Comparison of ENCODE assay signal across 9 cellular contexts in genomic region chr22:37623075-37624016, GRCh38. TPM values are rescaled to one million over a fixed set of nuclear protein-coding genes. Genes with fewer than 3 reads are reported as not detected.
A peak's percentile ranks its signal among the peaks of the same experiment; 100 is the strongest.
DNase-seq lines count a peak whose midpoint lies in the region; TF ChIP-seq lines count a peak whose summit lies in the region.
"Had no signal": no experiment of that assay in that cellular context is flagged by ENCODE, and none has a peak within 500 bp of the region (broad histone marks: within the 10 kb centered on the region; RNA-seq: fewer than 3 reads in every experiment).

No MANE protein-coding gene starts in this region.

- peak; percentile 49 for TF ChIP-seq RAD21 in neural cell (conservative IDR thresholded peaks at IDR 0.05)

- no peak for DNase-seq in NT2/D1 (ENCODE audit: low read depth, low spot score)
- DNase-seq in activated T-cell treated with anti-CD3 and anti-CD28 coated beads for 48 hours (ENCODE audit: low read depth): peak; percentile 62
- DNase-seq in epithelial cell of proximal tubule (ENCODE audit: low read depth): no peak
- DNase-seq in tibial artery: peak in 1 of 2 donors; percentile 76
- no peak for DNase-seq in GF-D8 (lab: John Stamatoyannopoulos, UW)

- TF ChIP-seq CTCF in 22Rv1 (IDR thresholded peaks at IDR 0.05) (peak; percentile 95), GM12874 (IDR thresholded peaks at IDR 0.05; ENCODE audit: insufficient read depth, low read depth, low read length) (peak; percentile 84), epithelial cell of proximal tubule (conservative IDR thresholded peaks at IDR 0.05; ENCODE audit: low read depth, low read length) (peak; percentile 76), neural cell (IDR thresholded peaks at IDR 0.05; ENCODE audit: poor library complexity, severe bottlenecking) (peak; percentile 64), tibial artery (IDR thresholded peaks at IDR 0.05) (peak; percentile 50 to 90)

- no peaks in the 10 kb centered on the region for H3F3A ChIP-seq in neural cell (ENCODE audit: insufficient read depth, low read length, poor library complexity, severe bottlenecking)

- TF ChIP-seq EP300 in neural cell (conservative IDR thresholded peaks at IDR 0.05; ENCODE audit: poor library complexity, severe bottlenecking): no peak

- intact Hi-C loops in tibial artery (cut with DNase I; ENCODE audit: low total_unique reads): no loop called here

- H4K20me1 ChIP-seq in neural cell (ENCODE audit: insufficient read depth): no peaks in the 10 kb centered on the region

- no peaks in the 10 kb centered on the region for H3K27me3 ChIP-seq in NT2/D1 (ENCODE audit: insufficient read depth, insufficient read length)
- H3K27me3 ChIP-seq in neural cell (ENCODE audit: insufficient read depth, low read depth, low read length): no peaks in the 10 kb centered on the region
- H3K27me3 ChIP-seq in tibial artery: no peaks in the 10 kb centered on the region

- H3K9ac ChIP-seq in NT2/D1 (ENCODE audit: insufficient read length, low read depth): peak overlapping the region; percentile 32
- no peak overlapping the region for H3K9ac ChIP-seq in neural cell (ENCODE audit: low read length)

- no peak overlapping the region for H3K4me2 ChIP-seq in neural cell (ENCODE audit: low read length)

- no peaks in the 10 kb centered on the region for H3K9me3 ChIP-seq in NT2/D1 (ENCODE audit: insufficient read depth, low read length)
- H3K9me3 ChIP-seq in neural cell (ENCODE audit: low read length): no peaks in the 10 kb centered on the region
- no peaks in the 10 kb centered on the region for H3K9me3 ChIP-seq in tibial artery

- H3K4me1 ChIP-seq in NT2/D1 (ENCODE audit: insufficient read depth, insufficient read length) (peaks cover 11% of the 10 kb centered on the region), tibial artery (peaks cover 0 to 26% (median 14%) of the 10 kb centered on the region in 4 donors)

- no peaks in the 10 kb centered on the region for H3K79me2 ChIP-seq in neural cell (replicated peaks; ENCODE audit: insufficient read depth, low read length)

- no peaks in the 10 kb centered on the region for H3K9me2 ChIP-seq in neural cell (ENCODE audit: insufficient read depth, low read length)

- H3K27ac ChIP-seq in 22Rv1: no peak overlapping the region
- H3K27ac ChIP-seq in neural cell (ENCODE audit: low read length): no peak overlapping the region
- peak overlapping the region in 1 of 2 donors; percentile 11 for H3K27ac ChIP-seq in tibial artery

- no peak overlapping the region for H2AFZ ChIP-seq in neural cell (ENCODE audit: low read depth, low read length)

- peaks cover 63% of the 10 kb centered on the region for H3K36me3 ChIP-seq in NT2/D1 (ENCODE audit: insufficient read depth, insufficient read length, low read length)
- H3K36me3 ChIP-seq in neural cell (ENCODE audit: insufficient read depth, low read length): no peaks in the 10 kb centered on the region
- H3K36me3 ChIP-seq in tibial artery: peaks cover 11 to 77% (median 29%) of the 10 kb centered on the region in 3 donors

- H3K4me3 ChIP-seq in NT2/D1 (ENCODE audit: insufficient read length, low read depth): no peak overlapping the region
- no peak overlapping the region for H3K4me3 ChIP-seq in epithelial cell of proximal tubule (ENCODE audit: low read depth, low read length)
- no peak overlapping the region for H3K4me3 ChIP-seq in neural cell (ENCODE audit: low read length)
- H3K4me3 ChIP-seq in tibial artery: no peak overlapping the region

TF ChIP-seq in neural cell, 6 proteins besides CTCF, POLR2A, EP300 and RAD21:
- TF ChIP-seq REST (IDR thresholded peaks at IDR 0.05; ENCODE audit: borderline replicate concordance) (no peak), SMC3 (conservative IDR thresholded peaks at IDR 0.05; ENCODE audit: poor library complexity) (peak; percentile 46)

RNA-seq across cellular contexts. Expression of gene GGA1, which starts 14.7 kb away (rescaled TPM):
- 43.8 and 49.6 TPM in 2 replicates for total RNA-seq in epithelial cell of proximal tubule
- 57.5 and 62.2 TPM in 2 replicates for polyA plus RNA-seq in neural cell
- 52.9 and 54.5 TPM in 2 replicates for polyA minus RNA-seq in neural cell

RNA-seq across cellular contexts. Expression of gene SH3BP1, which starts 16.1 kb away (rescaled TPM):
- total RNA-seq in epithelial cell of proximal tubule: 15.1 and 25.0 TPM in 2 replicates
- 0.63 TPM in 1 of 2 replicates, not detected in the other for polyA plus RNA-seq in neural cell
- 0.69 and 0.73 TPM in 2 replicates for polyA minus RNA-seq in neural cell

RNA-seq across cellular contexts. Expression of gene PDXP, which starts 35.2 kb away (rescaled TPM):
- total RNA-seq in epithelial cell of proximal tubule: 21.0 and 42.3 TPM in 2 replicates
- 108 and 129 TPM in 2 replicates for polyA plus RNA-seq in neural cell
- 91.5 and 104 TPM in 2 replicates for polyA minus RNA-seq in neural cell

RNA-seq across cellular contexts. Expression of gene LGALS2, which starts 43.5 kb away (rescaled TPM):
- not detected in 2 replicates for total RNA-seq in epithelial cell of proximal tubule
- not detected in 2 replicates for polyA plus RNA-seq in neural cell
- not detected in 2 replicates for polyA minus RNA-seq in neural cell
- total RNA-seq: renal cortical epithelial cell had no signal

RNA-seq across cellular contexts. Expression of gene LGALS1, which starts 52.1 kb away (rescaled TPM):
- total RNA-seq in epithelial cell of proximal tubule: 1,711 and 1,833 TPM in 2 replicates
- polyA plus RNA-seq in neural cell: not detected in 2 replicates
- 1.5 TPM in 1 of 2 replicates, not detected in the other for polyA minus RNA-seq in neural cell
